In the genomic region with DNA sequence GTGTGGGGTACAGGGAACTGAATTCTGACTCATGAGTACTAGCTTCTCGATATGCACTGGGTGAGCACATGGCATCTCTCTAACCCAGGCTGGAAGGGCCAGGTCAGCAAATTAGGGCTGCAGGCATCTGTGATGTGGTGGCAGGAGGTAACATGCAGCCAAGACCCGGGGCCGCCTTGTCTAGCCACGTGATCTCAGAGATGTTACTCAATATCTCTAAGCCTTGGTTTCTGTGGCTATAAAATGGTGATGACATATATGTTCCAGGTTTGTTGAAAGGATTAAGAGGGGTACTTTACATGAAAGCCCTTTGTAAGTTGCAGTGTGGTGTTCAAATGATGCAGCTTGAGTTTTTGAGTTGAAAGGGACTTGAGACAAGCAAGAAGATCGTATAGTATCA, we compare ENCODE assay signal across 12 cellular contexts. TPM values are rescaled to one million over a fixed set of nuclear protein-coding genes. Genes with fewer than 3 reads are reported as not detected.
DNase-seq lines count a peak whose midpoint lies in the region; ATAC-seq and TF ChIP-seq lines count a peak whose summit lies in the region.
"Had no signal": no experiment of that assay in that cellular context is flagged by ENCODE, and none has a peak within 500 bp of the region (broad histone marks: within the 10 kb centered on the region; RNA-seq: fewer than 3 reads in every experiment).

No MANE protein-coding gene starts in this region.

- ATAC-seq in activated naive CD4-positive, alpha-beta T cell treated with anti-CD3 and anti-CD28 coated beads, Interleukin-2, amount 50 U/mL, for 72 hours: peak; percentile 43 to 56
- peak; percentile 35 for ATAC-seq in effector memory CD8-positive, alpha-beta T cell (replicated peaks)

- H3K9me3 Mint-ChIP-seq in activated naive CD4-positive, alpha-beta T cell treated with anti-CD3 and anti-CD28 coated beads, Interleukin-2, amount 50 U/mL, for 72 hours: no peaks in the 10 kb centered on the region
- no peaks in the 10 kb centered on the region for H3K9me3 Mint-ChIP-seq in effector memory CD8-positive, alpha-beta T cell

- no peak overlapping the region for H3K4me3 ChIP-seq in thyroid gland (replicated peaks in 1 of 3)

- no peak for TF ChIP-seq POLR2A in thyroid gland (IDR thresholded peaks at IDR 0.05)

- H3K27me3 ChIP-seq in thyroid gland: no peaks in the 10 kb centered on the region

- intact Hi-C loops in thyroid gland (cut with DNase I): no loop called here

- peaks cover 75 to 91% of the 10 kb centered on the region in 2 donors for H3K27me3 Mint-ChIP-seq in effector memory CD8-positive, alpha-beta T cell

- peak overlapping the region in 2 of 3 donors; percentile 81 to 82 for H3K27ac ChIP-seq in thyroid gland

- H3K27ac Mint-ChIP-seq in activated naive CD4-positive, alpha-beta T cell treated with anti-CD3 and anti-CD28 coated beads, Interleukin-2, amount 50 U/mL, for 72 hours: no peak overlapping the region
- no peak overlapping the region for H3K27ac Mint-ChIP-seq in effector memory CD8-positive, alpha-beta T cell

- no peak for DNase-seq in activated naive CD4-positive, alpha-beta T cell treated with anti-CD3 and anti-CD28 coated beads, Interleukin-2, amount 50 U/mL, for 72 hours (ENCODE audit: low spot score in 2 of 2)
- no peak for DNase-seq in activated naive CD4-positive, alpha-beta T cell treated with anti-CD3 and anti-CD28 coated beads, Interleukin-2, amount 50 U/mL, for 16 hours
- DNase-seq in NOMO-1 (lab: John Stamatoyannopoulos, UW; ENCODE audit: unreplicated experiment in 2 of 2) (peak; percentile 48 to 86), thyroid gland (no peak), NCI-H2171 (lab: John Stamatoyannopoulos, UW) (no peak), GM20000 (ENCODE audit: low spot score) (no peak), GM10266 (ENCODE audit: extremely low spot score) (no peak)
- DNase-seq in effector memory CD8-positive, alpha-beta T cell: no peak
- DNase-seq: activated naive CD4-positive, alpha-beta T cell treated with Interleukin-2 at 50 U/mL for 16 hours; GOT3; NCI-H2081 treated with DMSO at 0.1 percent for 48 hours had no signal

- WGBS in thyroid gland, 2 donors: 82 to 99% methylated on average over 5 of the region's 5 CpGs

- peaks cover 30 to 67% of the 10 kb centered on the region in 2 donors for H3K4me1 ChIP-seq in thyroid gland

- H3K4me3 Mint-ChIP-seq in effector memory CD8-positive, alpha-beta T cell: no peak overlapping the region

- peaks cover 7 to 17% of the 10 kb centered on the region in 2 donors for H3K36me3 Mint-ChIP-seq in activated naive CD4-positive, alpha-beta T cell treated with anti-CD3 and anti-CD28 coated beads, Interleukin-2, amount 50 U/mL, for 72 hours
- no peaks in the 10 kb centered on the region for H3K36me3 Mint-ChIP-seq in effector memory CD8-positive, alpha-beta T cell (ENCODE audit: insufficient read depth)

- peaks cover 0 to 14% of the 10 kb centered on the region in 2 donors for H3K4me1 Mint-ChIP-seq in effector memory CD8-positive, alpha-beta T cell (ENCODE audit: low read depth in 2 of 2)

- no peaks in the 10 kb centered on the region for H3K36me3 ChIP-seq in thyroid gland

- no peaks in the 10 kb centered on the region for H3K9me3 ChIP-seq in thyroid gland

- TF ChIP-seq CTCF in thyroid gland (IDR thresholded peaks at IDR 0.05) (no peak), GM20000 (IDR thresholded peaks at IDR 0.05; ENCODE audit: extremely low read depth, missing control alignments) (no peak), GM10266 (IDR thresholded peaks at IDR 0.05; ENCODE audit: control insufficient read depth, insufficient read depth, low read depth, missing control alignments) (no peak)

RNA-seq across cellular contexts. Expression of a gene that starts 3.2 kb away (rescaled TPM):
- under 1 TPM in 1 of 2 donors, not detected in 1; 0.10 TPM for total RNA-seq in activated naive CD4-positive, alpha-beta T cell treated with anti-CD3 and anti-CD28 coated beads, Interleukin-2, amount 50 U/mL, for 72 hours
- 100 to 1,000 TPM in 2 of 4 donors, 10 to 100 TPM in 2; 53.3 to 102 (median 90.7) TPM for total RNA-seq in thyroid gland
- total RNA-seq: osteocyte had no signal

Comparison
In these comparisons a context has a peak if more than half of its experiments do, and no peak if none do; other contexts are left out.
1. DNase-seq: peak in NOMO-1 (2 of 2); none in activated naive CD4-positive, alpha-beta T cell treated with anti-CD3 and anti-CD28 coated beads, Interleukin-2, amount 50 U/mL, for 72 hours (0 of 2), activated naive CD4-positive, alpha-beta T cell treated with anti-CD3 and anti-CD28 coated beads, Interleukin-2, amount 50 U/mL, for 16 hours (single experiment), effector memory CD8-positive, alpha-beta T cell (0 of 3), thyroid gland (0 of 2), NCI-H2171 (single experiment), GM20000 (single experiment) and GM10266 (single experiment).
2. RNA of a gene that starts 3.2 kb away (total RNA-seq): 53.3 to 102 TPM in thyroid gland; 0.10 TPM in activated naive CD4-positive, alpha-beta T cell treated with anti-CD3 and anti-CD28 coated beads, Interleukin-2, amount 50 U/mL, for 72 hours; every median in the first group is over 10 times any median in the second.